ENCODE assay signal across 14 cellular contexts in genomic region chr12:19369691-19370148, GRCh38.
DNase-seq lines count a peak whose midpoint lies in the region; TF ChIP-seq lines count a peak whose summit lies in the region.
"Had no signal": no experiment of that assay in that cellular context is flagged by ENCODE, and none has a peak within 500 bp of the region (broad histone marks: within the 10 kb centered on the region; RNA-seq: fewer than 3 reads in every experiment).

No MANE protein-coding gene starts in this region.

- intact Hi-C loops in esophagus squamous epithelium (cut with DNase I): loop anchor here (5.0 kb wide), 1 partner anchor 168 kb away; no protein-coding TSS in a partner anchor

- in situ Hi-C loops in GM13976 (cut with MboI; ENCODE audit: low sequenced_read_pairs, unreplicated experiment): no loop called here

- no peak for TF ChIP-seq POLR2A in esophagus squamous epithelium (IDR thresholded peaks at IDR 0.05)

- H3K4me1 ChIP-seq in esophagus squamous epithelium: peaks cover 0 to 10% (median 0%) of the 10 kb centered on the region in 3 donors

- no peak for TF ChIP-seq CTCF in esophagus squamous epithelium (IDR thresholded peaks at IDR 0.05)
- TF ChIP-seq CTCF in GM13976 (IDR thresholded peaks at IDR 0.05; ENCODE audit: borderline replicate concordance, control extremely low read depth, extremely low read depth, insufficient read depth, missing control alignments): no peak

- H3K4me3 ChIP-seq in esophagus squamous epithelium: no peak overlapping the region

- peak overlapping the region; percentile 18 to 65 (median 46) for H3K27ac ChIP-seq in esophagus squamous epithelium

- no peaks in the 10 kb centered on the region for H3K9me3 ChIP-seq in esophagus squamous epithelium

- DNase-seq in DMS 273 treated with DMSO at 0.1 percent for 48 hours (lab: John Stamatoyannopoulos, UW): peak; percentile 22
- DNase-seq in NCI-H2171 (lab: John Stamatoyannopoulos, UW): peak; percentile 49
- no peak for DNase-seq in esophagus squamous epithelium (lab: John Stamatoyannopoulos, UW)
- peak; percentile 15 for DNase-seq in non-pigmented ciliary epithelial cell (ENCODE audit: low read depth)
- no peak for DNase-seq in NCI-H1436 (lab: John Stamatoyannopoulos, UW)
- no peak for DNase-seq in HK-2 (ENCODE audit: unreplicated experiment)
- no peak for DNase-seq in ecto neural progenitor cell (ENCODE audit: low spot score)
- no peak for DNase-seq in GM13976 (ENCODE audit: low spot score)
- DNase-seq: activated CD8-positive, alpha-beta memory T cell treated with anti-CD3 and anti-CD28 coated beads, Interleukin-2, amount 10 ng/mL, durations not matched to agents 7 days and 5 days; activated naive CD8-positive, alpha-beta T cell treated with anti-CD3 and anti-CD28 coated beads for 36 hours; CD4-positive, alpha-beta T cell; immature natural killer cell; NCI-H226; stimulated activated CD4-positive, alpha-beta T cell treated with anti-CD3 and anti-CD28 coated beads, Interleukin-12 subunit alpha, Interleukin-12 subunit beta, amount 100 ng/mL, for 4 hours had no signal

- H3K36me3 ChIP-seq in esophagus squamous epithelium: peaks cover 4 to 89% (median 12%) of the 10 kb centered on the region in 3 donors

- no peaks in the 10 kb centered on the region for H3K27me3 ChIP-seq in esophagus squamous epithelium

- WGBS in esophagus squamous epithelium, 2 donors: 38 to 48% methylated on average over 6 of the region's 6 CpGs

Comparison
In these comparisons a context has a peak if more than half of its experiments do, and no peak if none do; other contexts are left out.
1. DNase-seq: peak in DMS 273 treated with DMSO at 0.1 percent for 48 hours (single experiment), NCI-H2171 (single experiment) and non-pigmented ciliary epithelial cell (single experiment); none in esophagus squamous epithelium (single experiment), NCI-H1436 (single experiment), HK-2 (single experiment), ecto neural progenitor cell (single experiment) and GM13976 (single experiment).